1 cellular context compared by ENCODE assay signal in genomic region chr12:117042171-117042809, GRCh38.
TF ChIP-seq lines count a peak whose summit lies in the region.

No MANE protein-coding gene starts in this region.

TF ChIP-seq in K562, 482 proteins besides CTCF, POLR2A, EP300 and RAD21 (continued from another document and continues in another):
- TF ChIP-seq ZBTB5 (IDR thresholded peaks at IDR 0.05) (no peak; the same call in 1 of the 2 replicates), ZNF561 (CRISPR knock-in tag; conservative IDR thresholded peaks at IDR 0.05) (no peak), TOE1 (IDR thresholded peaks at IDR 0.05; ENCODE audit: borderline replicate concordance) (peak; percentile 89), TOE1 (CRISPR knock-in tag; IDR thresholded peaks at IDR 0.05; ENCODE audit: borderline replicate concordance, low read depth) (0 out of 2 replicates have a peak, but pooled peaks have one; percentile 88), ZNF253 (CRISPR knock-in tag; conservative IDR thresholded peaks at IDR 0.05) (no peak), CHD2 (IDR thresholded peaks at IDR 0.05; ENCODE audit: low read depth, low read length) (peak; percentile 31; the same call in 1 of the 2 replicates), AFF1 (IDR thresholded peaks at IDR 0.05; ENCODE audit: low read depth in 1 of 2, partially characterized antibody in 2 of 2) (peak; percentile 23 to 95), RNF219 (CRISPR knock-in tag; IDR thresholded peaks at IDR 0.05) (no peak), E2F3 (CRISPR knock-in tag; IDR thresholded peaks at IDR 0.05) (peak; percentile 84), PATZ1 (CRISPR knock-in tag; IDR thresholded peaks at IDR 0.05; ENCODE audit: borderline replicate concordance) (0 out of 2 replicates have a peak, but pooled peaks have one; percentile 30), SREBF1 (IDR thresholded peaks at IDR 0.05; ENCODE audit: borderline replicate concordance, low read depth, low read length) (no peak), EP400 (IDR thresholded peaks at IDR 0.05) (no peak; the same call in 1 of the 2 replicates), HNRNPH1 (optimal IDR thresholded peaks at IDR 0.05; ENCODE audit: low read depth, low read length) (no peak), NFE2L1 (tag; IDR thresholded peaks at IDR 0.05; ENCODE audit: borderline replicate concordance, low read depth) (no peak), LEF1 (IDR thresholded peaks at IDR 0.05) (peak; percentile 99), SRSF7 (optimal IDR thresholded peaks at IDR 0.05; ENCODE audit: low read depth, low read length) (no peak), SMAD4 (CRISPR knock-in tag; conservative IDR thresholded peaks at IDR 0.05) (peak; percentile 99), PURB (CRISPR knock-in tag; IDR thresholded peaks at IDR 0.05; ENCODE audit: low read depth) (no peak), RBM17 (IDR thresholded peaks at IDR 0.05; ENCODE audit: borderline replicate concordance, low read depth, low read length) (no peak), XRCC4 (IDR thresholded peaks at IDR 0.05; ENCODE audit: extremely low read depth, insufficient read depth, insufficient read length) (no peak), HOMEZ (CRISPR knock-in tag; IDR thresholded peaks at IDR 0.05) (no peak), TRIM25 (IDR thresholded peaks at IDR 0.05; ENCODE audit: borderline replicate concordance) (no peak)
- TF ChIP-seq, protein P1, sequence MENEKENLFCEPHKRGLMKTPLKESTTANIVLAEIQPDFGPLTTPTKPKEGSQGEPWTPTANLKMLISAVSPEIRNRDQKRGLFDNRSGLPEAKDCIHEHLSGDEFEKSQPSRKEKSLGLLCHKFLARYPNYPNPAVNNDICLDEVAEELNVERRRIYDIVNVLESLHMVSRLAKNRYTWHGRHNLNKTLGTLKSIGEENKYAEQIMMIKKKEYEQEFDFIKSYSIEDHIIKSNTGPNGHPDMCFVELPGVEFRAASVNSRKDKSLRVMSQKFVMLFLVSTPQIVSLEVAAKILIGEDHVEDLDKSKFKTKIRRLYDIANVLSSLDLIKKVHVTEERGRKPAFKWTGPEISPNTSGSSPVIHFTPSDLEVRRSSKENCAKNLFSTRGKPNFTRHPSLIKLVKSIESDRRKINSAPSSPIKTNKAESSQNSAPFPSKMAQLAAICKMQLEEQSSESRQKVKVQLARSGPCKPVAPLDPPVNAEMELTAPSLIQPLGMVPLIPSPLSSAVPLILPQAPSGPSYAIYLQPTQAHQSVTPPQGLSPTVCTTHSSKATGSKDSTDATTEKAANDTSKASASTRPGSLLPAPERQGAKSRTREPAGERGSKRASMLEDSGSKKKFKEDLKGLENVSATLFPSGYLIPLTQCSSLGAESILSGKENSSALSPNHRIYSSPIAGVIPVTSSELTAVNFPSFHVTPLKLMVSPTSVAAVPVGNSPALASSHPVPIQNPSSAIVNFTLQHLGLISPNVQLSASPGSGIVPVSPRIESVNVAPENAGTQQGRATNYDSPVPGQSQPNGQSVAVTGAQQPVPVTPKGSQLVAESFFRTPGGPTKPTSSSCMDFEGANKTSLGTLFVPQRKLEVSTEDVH (IDR thresholded peaks at IDR 0.05; ENCODE audit: low read depth, partially characterized antibody): no peak
